Comparison of ENCODE assay signal across 20 cellular contexts in the genomic region with DNA sequence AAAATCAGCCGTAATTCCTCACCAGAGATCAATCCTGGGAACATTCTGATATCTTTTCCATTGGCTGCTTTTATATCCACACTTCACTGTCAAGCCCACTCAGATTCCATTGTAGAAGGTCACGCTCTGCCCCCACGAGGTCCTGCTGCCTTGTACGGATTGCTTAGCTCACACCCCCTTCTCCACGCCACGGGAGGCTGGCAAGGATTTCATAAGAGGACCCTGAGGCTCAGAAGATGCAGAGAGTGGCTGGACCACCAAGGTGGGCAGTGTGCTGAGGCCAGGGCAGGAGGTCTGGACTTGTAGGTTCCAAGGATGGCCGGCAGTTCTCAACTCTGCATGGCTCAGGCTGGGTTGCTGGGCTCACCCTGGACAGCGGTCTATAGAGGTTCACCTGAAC. TPM values are rescaled to one million over a fixed set of nuclear protein-coding genes. Genes with fewer than 3 reads are reported as not detected.
DNase-seq lines count a peak whose midpoint lies in the region; ATAC-seq and TF ChIP-seq lines count a peak whose summit lies in the region.
"Had no signal": no experiment of that assay in that cellular context is flagged by ENCODE, and none has a peak within 500 bp of the region (broad histone marks: within the 10 kb centered on the region; RNA-seq: fewer than 3 reads in every experiment).

No MANE protein-coding gene starts in this region.

- H3K9me3 Mint-ChIP-seq in CD4-positive, alpha-beta T cell, result no peaks in the 10 kb centered on the region
- H3K9me3 Mint-ChIP-seq in central memory CD8-positive, alpha-beta T cell, result no peaks in the 10 kb centered on the region
- no peaks in the 10 kb centered on the region for H3K9me3 Mint-ChIP-seq in naive thymus-derived CD8-positive, alpha-beta T cell
- H3K9me3 Mint-ChIP-seq: H9, memory B cell, naive B cell had no signal

- H3K4me3 Mint-ChIP-seq in CD4-positive, alpha-beta T cell, result no peak overlapping the region
- H3K4me3 Mint-ChIP-seq in central memory CD8-positive, alpha-beta T cell, result peak overlapping the region; percentile 29
- H3K4me3 Mint-ChIP-seq in naive thymus-derived CD8-positive, alpha-beta T cell, result peak overlapping the region in 4 of 10 donors; percentile 27 to 65 (median 53)
- H3K4me3 Mint-ChIP-seq: H9, memory B cell, naive B cell had no signal

- POLR2A ChIA-PET in A673 (lab: Charles Lee; ENCODE audit: low non-redundant PET), result interaction anchor here (0.5 kb wide), 1 partner anchor 201 kb away, joined by 5 read pairs; no protein-coding TSS in a partner anchor
- POLR2A ChIA-PET in CD4-positive, alpha-beta T cell (lab: Charles Lee), result no interaction called here
- POLR2A ChIA-PET in naive thymus-derived CD8-positive, alpha-beta T cell (lab: Charles Lee), result no interaction called here

- H3K4me3 ChIP-seq in A673 (ENCODE audit: low read depth, low read length, poor library complexity, severe bottlenecking), result no peak overlapping the region
- H3K4me3 ChIP-seq: tibial artery had no signal

- H3K36me3 ChIP-seq in A673 (ENCODE audit: insufficient read depth, low read length, poor library complexity, severe bottlenecking), result no peaks in the 10 kb centered on the region

- TF ChIP-seq CTCF in A673 (conservative IDR thresholded peaks at IDR 0.05; ENCODE audit: low read depth, low read length), result no peak
- no peak for TF ChIP-seq CTCF in CD4-positive, alpha-beta T cell (IDR thresholded peaks at IDR 0.05)

- DNase-seq in A673 (ENCODE audit: low spot score) (no peak), NCI-H510A (lab: John Stamatoyannopoulos, UW) (no peak)
- DNase-seq in CD4-positive, alpha-beta T cell, result no peak
- no peak for DNase-seq in central memory CD8-positive, alpha-beta T cell (ENCODE audit: low spot score in 2 of 2)
- no peak for DNase-seq in naive thymus-derived CD8-positive, alpha-beta T cell
- DNase-seq: dermis blood vessel endothelial cell; foreskin fibroblast; H9; hippocampal formation; naive B cell; NK-92 treated with Interleukin-12 subunit alpha and Interleukin-12 subunit beta, amount 100 ng/mL, for 24 hours; stimulated activated CD4-positive, alpha-beta T cell treated with anti-CD3 and anti-CD28 coated beads, Interleukin-2, amount 100 ng/mL, for 24 hours; stimulated activated naive CD4-positive, alpha-beta T cell; T1000; tibial artery had no signal

- peak overlapping the region; percentile 94 for H3K27ac ChIP-seq in A673 (ENCODE audit: low read depth, low read length, poor library complexity, severe bottlenecking)
- H3K27ac ChIP-seq in CD4-positive, alpha-beta T cell (ENCODE audit: low read depth, low read length), result no peak overlapping the region
- H3K27ac ChIP-seq: tibial artery had no signal

- no peaks in the 10 kb centered on the region for H3K27me3 Mint-ChIP-seq in CD4-positive, alpha-beta T cell
- no peaks in the 10 kb centered on the region for H3K27me3 Mint-ChIP-seq in central memory CD8-positive, alpha-beta T cell
- no peaks in the 10 kb centered on the region for H3K27me3 Mint-ChIP-seq in naive thymus-derived CD8-positive, alpha-beta T cell
- H3K27me3 Mint-ChIP-seq: memory B cell, naive B cell, progenitor cell of endocrine pancreas had no signal

- H3K27ac Mint-ChIP-seq in CD4-positive, alpha-beta T cell, result peak overlapping the region; percentile 73
- peak overlapping the region; percentile 60 for H3K27ac Mint-ChIP-seq in central memory CD8-positive, alpha-beta T cell (ENCODE audit: low read depth)
- H3K27ac Mint-ChIP-seq in naive thymus-derived CD8-positive, alpha-beta T cell, result peak overlapping the region; percentile 19 to 92 (median 79)
- H3K27ac Mint-ChIP-seq: memory B cell, progenitor cell of endocrine pancreas had no signal

- H3K4me1 ChIP-seq in A673 (ENCODE audit: insufficient read depth, low read length, poor library complexity, severe bottlenecking), result peaks cover 74% of the 10 kb centered on the region

- no peaks in the 10 kb centered on the region for H3K9me3 ChIP-seq in A673 (ENCODE audit: low read depth, low read length, poor library complexity, severe bottlenecking)
- no peaks in the 10 kb centered on the region for H3K9me3 ChIP-seq in CD4-positive, alpha-beta T cell (ENCODE audit: control insufficient read depth, low read length)
- H3K9me3 ChIP-seq: tibial artery had no signal

- H3K27me3 ChIP-seq in A673 (replicated peaks; ENCODE audit: insufficient read depth, low read depth, low read length, poor library complexity), result no peaks in the 10 kb centered on the region
- H3K27me3 ChIP-seq in CD4-positive, alpha-beta T cell (ENCODE audit: control insufficient read depth, insufficient read depth, low read length), result no peaks in the 10 kb centered on the region
- H3K27me3 ChIP-seq: tibial artery had no signal

- BruUV-seq in A673 (replicated peaks; lab: Mats Ljungman, UMichigan), result no TSS peak

- no peak for ATAC-seq in CD4-positive, alpha-beta T cell (ENCODE audit: poor library complexity)
- ATAC-seq in central memory CD8-positive, alpha-beta T cell (replicated peaks; ENCODE audit: extremely low read depth, poor library complexity, severe bottlenecking), result no peak
- no peak for ATAC-seq in naive thymus-derived CD8-positive, alpha-beta T cell
- ATAC-seq in GM21515 (IDR thresholded peaks at IDR 0.05; ENCODE audit: unreplicated experiment), result no peak
- no peak for ATAC-seq in HG03280 (IDR thresholded peaks at IDR 0.05; ENCODE audit: unreplicated experiment)
- ATAC-seq: Panc1 had no signal

- H3K36me3 Mint-ChIP-seq in CD4-positive, alpha-beta T cell (ENCODE audit: low read depth), result peaks cover 68% of the 10 kb centered on the region
- H3K36me3 Mint-ChIP-seq in central memory CD8-positive, alpha-beta T cell (ENCODE audit: insufficient read depth), result peaks cover 21% of the 10 kb centered on the region
- H3K36me3 Mint-ChIP-seq in naive thymus-derived CD8-positive, alpha-beta T cell, result peaks cover 0 to 77% (median 0%) of the 10 kb centered on the region in 3 donors

- intact Hi-C loops in A673 (cut with micrococcal nuclease; ENCODE audit: unreplicated experiment), result no loop called here
- intact Hi-C loops in CD4-positive, alpha-beta T cell (cut with DNase I, micrococcal nuclease), result no loop called here

- H3K4me1 Mint-ChIP-seq in CD4-positive, alpha-beta T cell (ENCODE audit: low read depth), result peaks cover 52% of the 10 kb centered on the region
- H3K4me1 Mint-ChIP-seq in central memory CD8-positive, alpha-beta T cell, result peaks cover 33% of the 10 kb centered on the region
- peaks cover 28 to 68% (median 56%) of the 10 kb centered on the region in 4 donors for H3K4me1 Mint-ChIP-seq in naive thymus-derived CD8-positive, alpha-beta T cell

- CTCF ChIA-PET in A673 (lab: Charles Lee), result no interaction called here
- CTCF ChIA-PET in CD4-positive, alpha-beta T cell (lab: Charles Lee), result interaction anchor here (1.3 kb wide), 1 partner anchor 73 kb away, joined by 4 read pairs; no protein-coding TSS in a partner anchor

RNA-seq across cellular contexts. Expression of a gene that starts 39.1 kb away (rescaled TPM):
- total RNA-seq in A673 (2021), result 475 and 479 TPM in 2 replicates
- 1 to 10 TPM; 6.5 to 7.0 TPM for total RNA-seq in CD4-positive, alpha-beta T cell
- total RNA-seq in naive thymus-derived CD8-positive, alpha-beta T cell, result 1 to 10 TPM; 1.3 to 1.7 TPM
- polyA plus RNA-seq in naive thymus-derived CD8-positive, alpha-beta T cell, result under 1 TPM in 1 of 3 donors, not detected in 2; 0.08 TPM

Comparison
In these comparisons a context has a peak if more than half of its experiments do, and no peak if none do; other contexts are left out.
1. RNA of a gene that starts 39.1 kb away (total RNA-seq): 475 to 479 TPM in A673; 6.5 to 7.0 TPM in CD4-positive, alpha-beta T cell and 1.3 to 1.7 TPM in naive thymus-derived CD8-positive, alpha-beta T cell; every median in the first group is over 10 times any median in the second.
2. Peak in every context shown above with its lines, with median percentiles within 50 percentile points of each other: H3K27ac Mint-ChIP-seq.